In genomic region chr2:47903781-47904447, GRCh38 we compare ENCODE assay signal across 8 cellular contexts. TPM values are rescaled to one million over a fixed set of nuclear protein-coding genes. Genes with fewer than 3 reads are reported as not detected.
DNase-seq lines count a peak whose midpoint lies in the region; ATAC-seq, FAIRE-seq and TF ChIP-seq lines count a peak whose summit lies in the region.

No MANE protein-coding gene starts in this region.

- TF ChIP-seq CTCF in D721Med (IDR thresholded peaks at IDR 0.05; ENCODE audit: insufficient read depth, missing control alignments) = no peak
- no peak for TF ChIP-seq CTCF in endothelial cell (IDR thresholded peaks at IDR 0.05; ENCODE audit: unreplicated experiment)
- TF ChIP-seq CTCF in osteoblast (IDR thresholded peaks at IDR 0.05; ENCODE audit: extremely low read depth, low read depth, low read length) = no peak

- no peaks in the 10 kb centered on the region for H3K36me3 ChIP-seq in osteoblast (ENCODE audit: insufficient read depth, low read length)

- peak overlapping the region; percentile 90 for H3K4me3 ChIP-seq in osteoblast (ENCODE audit: insufficient read depth, low read length)

- H3K79me2 ChIP-seq in osteoblast (ENCODE audit: insufficient read depth, low read length) = peaks cover 62% of the 10 kb centered on the region

- no peak for DNase-seq in D721Med (ENCODE audit: insufficient read length, low spot score)
- DNase-seq in OCI-M1 (lab: John Stamatoyannopoulos, UW) = peak; percentile 47
- DNase-seq in endothelial cell (ENCODE audit: low spot score) = no peak
- DNase-seq in osteoblast (ENCODE audit: insufficient read length, low spot score, missing footprints) = no peak
- no peak for DNase-seq in AG08395 (ENCODE audit: low spot score)
- no peak for DNase-seq in cortex of kidney (lab: John Stamatoyannopoulos, UW)
- no peak for DNase-seq in stimulated activated CD4-positive, alpha-beta T cell treated with anti-CD3 and anti-CD28 coated beads, Interleukin-1b, Interleukin-23, amount 100 ng/mL, for 48 hours

- no peak overlapping the region for H2AFZ ChIP-seq in osteoblast (ENCODE audit: low read length)

- H3K36me3 Mint-ChIP-seq in endothelial cell (ENCODE audit: low read depth, unreplicated experiment) = peaks cover 6% of the 10 kb centered on the region

- H3K4me1 Mint-ChIP-seq in endothelial cell (ENCODE audit: unreplicated experiment) = peaks cover 30% of the 10 kb centered on the region

- H3K4me3 Mint-ChIP-seq in endothelial cell (ENCODE audit: unreplicated experiment) = peak overlapping the region; percentile 100

- peaks cover 42% of the 10 kb centered on the region for H4K20me1 ChIP-seq in osteoblast (ENCODE audit: insufficient read depth, low read length)

- H3K27me3 ChIP-seq in osteoblast (ENCODE audit: insufficient read depth, low read length) = no peaks in the 10 kb centered on the region

- H3K27ac ChIP-seq in osteoblast (ENCODE audit: low read depth, low read length) = peak overlapping the region; percentile 67

- peak; percentile 69 for FAIRE-seq in D721Med (lab: Jason Lieb, UNC)

- H3K9me3 Mint-ChIP-seq in endothelial cell (ENCODE audit: unreplicated experiment) = no peaks in the 10 kb centered on the region

- ATAC-seq in HG02678 (IDR thresholded peaks at IDR 0.05; ENCODE audit: unreplicated experiment) = no peak

- H3K27me3 Mint-ChIP-seq in endothelial cell (ENCODE audit: unreplicated experiment) = peaks cover 10% of the 10 kb centered on the region

- peaks cover 11% of the 10 kb centered on the region for H3K4me1 ChIP-seq in osteoblast (ENCODE audit: insufficient read depth, low read length)

- H3K9me3 ChIP-seq in osteoblast (ENCODE audit: low read depth, low read length) = no peaks in the 10 kb centered on the region

- H3K27ac Mint-ChIP-seq in endothelial cell (ENCODE audit: unreplicated experiment) = peak overlapping the region; percentile 97

- peak overlapping the region; percentile 88 for H3K4me2 ChIP-seq in osteoblast (ENCODE audit: insufficient read depth, low read length)

RNA-seq across cellular contexts. Expression of gene FBXO11, which starts 2.4 kb away (rescaled TPM):
- 84.6 TPM for total RNA-seq in endothelial cell (ENCODE audit: unreplicated experiment)
- total RNA-seq in osteoblast = 56.6 and 57.9 TPM in 2 replicates
